ENCODE assay signal across 7 cellular contexts in genomic region chr10:17229967-17230682, GRCh38. TPM values are rescaled to one million over a fixed set of nuclear protein-coding genes. Genes with fewer than 3 reads are reported as not detected.
DNase-seq lines count a peak whose midpoint lies in the region; ATAC-seq, FAIRE-seq and TF ChIP-seq lines count a peak whose summit lies in the region.

No MANE protein-coding gene starts in this region.

- ATAC-seq in HG02642 (IDR thresholded peaks at IDR 0.05; ENCODE audit: poor library complexity, unreplicated experiment), result peak; percentile 55

- peaks cover 8% of the 10 kb centered on the region for H3K36me3 ChIP-seq in bronchial epithelial cell (ENCODE audit: control insufficient read depth, insufficient read depth, low read length)

- TF ChIP-seq CTCF in WI38 (IDR thresholded peaks at IDR 0.05; ENCODE audit: low read depth, low read length) (no peak), bronchial epithelial cell (IDR thresholded peaks at IDR 0.05; ENCODE audit: insufficient read depth, low read length, severe bottlenecking) (peak; percentile 21)

- peak overlapping the region; percentile 97 for H3K4me3 ChIP-seq in WI38 (ENCODE audit: low read depth, low read length)
- peak overlapping the region; percentile 78 for H3K4me3 ChIP-seq in bronchial epithelial cell (ENCODE audit: low read depth, low read length)

- no peaks in the 10 kb centered on the region for H3K27me3 ChIP-seq in bronchial epithelial cell (ENCODE audit: control insufficient read depth, insufficient read depth, low read length)

- FAIRE-seq in GM18507 (lab: Jason Lieb, UNC) (peak; percentile 91), bronchial epithelial cell (lab: Jason Lieb, UNC) (no peak)

- peak; percentile 54 for DNase-seq in GM18507 (ENCODE audit: extremely low spot score, insufficient read length, low read depth)
- peak; percentile 52 for DNase-seq in NCI-H1105 (lab: John Stamatoyannopoulos, UW)
- peak; percentile 77 for DNase-seq in bronchial epithelial cell (ENCODE audit: low read depth)
- peak; percentile 85 for DNase-seq in kidney tubule cell (ENCODE audit: low spot score)
- DNase-seq in stimulated activated CD4-positive, alpha-beta T cell treated with anti-CD3 and anti-CD28 coated beads, Interleukin-2, amount 100 ng/mL, for 48 hours, result peak; percentile 75 to 79

RNA-seq across cellular contexts. Expression of gene VIM, which starts 2.1 kb away (rescaled TPM):
- 25.1 and 115 TPM in 2 replicates for total RNA-seq in bronchial epithelial cell

RNA-seq across cellular contexts. Expression of gene TRDMT1, which starts 28.7 kb away (rescaled TPM):
- 1.3 and 1.4 TPM in 2 replicates for total RNA-seq in bronchial epithelial cell

Comparison
In these comparisons a context has a peak if more than half of its experiments do, and no peak if none do; other contexts are left out.
1. Peak in every context shown above with its lines: DNase-seq, ATAC-seq and H3K4me3 ChIP-seq.